Comparison of ENCODE assay signal across 9 cellular contexts in genomic region chr11:128052912-128053641, GRCh38.
DNase-seq lines count a peak whose midpoint lies in the region; ATAC-seq and TF ChIP-seq lines count a peak whose summit lies in the region.
"Had no signal": no experiment of that assay in that cellular context is flagged by ENCODE, and none has a peak within 500 bp of the region (broad histone marks: within the 10 kb centered on the region; RNA-seq: fewer than 3 reads in every experiment).

No MANE protein-coding gene starts in this region.

- no peaks in the 10 kb centered on the region for H3K79me2 ChIP-seq in hepatocyte

- no peaks in the 10 kb centered on the region for H3K27me3 ChIP-seq in hepatocyte

- 55% methylated on average over 2 of the region's 2 CpGs for WGBS in hepatocyte (ENCODE audit: low lambda C conversion rate, missing lambda C conversion rate)

- no peak overlapping the region for H3K27ac ChIP-seq in hepatocyte

- H2AFZ ChIP-seq in hepatocyte = no peak overlapping the region

- ATAC-seq in HG02885 (IDR thresholded peaks at IDR 0.05; ENCODE audit: poor library complexity, unreplicated experiment) = peak; percentile 34

- H3K36me3 ChIP-seq in hepatocyte (replicated peaks; ENCODE audit: insufficient read depth, low read depth) = no peaks in the 10 kb centered on the region

- TF ChIP-seq CTCF in hepatocyte (IDR thresholded peaks at IDR 0.05; ENCODE audit: poor library complexity) = no peak

- no peak overlapping the region for H3K4me3 ChIP-seq in hepatocyte
- H3K4me3 ChIP-seq: skin epidermis had no signal

- H3K9me2 ChIP-seq in hepatocyte (replicated peaks; ENCODE audit: insufficient read depth) = no peaks in the 10 kb centered on the region

- DNase-seq in COLO829 (ENCODE audit: low spot score) (peak; percentile 32), T1000 (lab: John Stamatoyannopoulos, UW) (peak; percentile 7), kidney tubule cell (ENCODE audit: low spot score) (peak; percentile 73), DMS79 (lab: John Stamatoyannopoulos, UW) (no peak), activated gamma-delta T cell (lab: John Stamatoyannopoulos, UW) (no peak), hepatocyte (ENCODE audit: low spot score) (no peak)
- DNase-seq in stimulated activated CD8-positive, alpha-beta memory T cell treated with anti-CD3 and anti-CD28 coated beads, Interleukin-4, amount 100 ng/mL, for 48 hours = no peak

- no peaks in the 10 kb centered on the region for H3K4me1 ChIP-seq in hepatocyte (ENCODE audit: insufficient read depth)

- no peaks in the 10 kb centered on the region for H3K9me3 ChIP-seq in hepatocyte (ENCODE audit: low read depth)

- H3K4me2 ChIP-seq in hepatocyte = no peak overlapping the region

- H4K20me1 ChIP-seq in hepatocyte (ENCODE audit: insufficient read depth, poor library complexity, severe bottlenecking) = no peaks in the 10 kb centered on the region

Comparison
In these comparisons a context has a peak if more than half of its experiments do, and no peak if none do; other contexts are left out.
1. DNase-seq: peak in COLO829 (single experiment), T1000 (single experiment) and kidney tubule cell (single experiment); none in DMS79 (single experiment), activated gamma-delta T cell (single experiment), hepatocyte (single experiment) and stimulated activated CD8-positive, alpha-beta memory T cell treated with anti-CD3 and anti-CD28 coated beads, Interleukin-4, amount 100 ng/mL, for 48 hours (single experiment).